In the genomic region with DNA sequence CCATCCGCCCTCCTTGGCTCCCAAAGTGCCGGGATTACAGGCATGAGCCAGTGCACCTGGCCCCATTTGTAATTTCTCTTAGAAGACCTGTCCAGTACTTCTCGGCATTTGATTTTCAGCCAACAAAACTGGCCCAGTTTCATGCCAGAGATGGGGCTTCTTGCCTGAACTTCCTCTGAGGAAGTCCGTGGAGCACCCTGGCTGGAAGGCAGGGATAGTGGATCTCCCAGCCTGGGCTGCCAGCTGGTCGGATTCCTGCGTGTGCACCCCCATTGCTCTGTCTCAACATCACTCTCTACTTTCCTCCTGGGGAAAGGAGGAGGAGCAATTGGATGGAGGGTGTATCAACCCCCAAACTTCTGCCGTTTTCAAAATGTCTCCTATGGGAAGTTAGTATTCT, we compare ENCODE assay signal across 12 cellular contexts. TPM values are rescaled to one million over a fixed set of nuclear protein-coding genes. Genes with fewer than 3 reads are reported as not detected.
DNase-seq lines count a peak whose midpoint lies in the region; ATAC-seq and TF ChIP-seq lines count a peak whose summit lies in the region.
"Had no signal": no experiment of that assay in that cellular context is flagged by ENCODE, and none has a peak within 500 bp of the region (broad histone marks: within the 10 kb centered on the region; RNA-seq: fewer than 3 reads in every experiment).

No MANE protein-coding gene starts in this region.

- no peaks in the 10 kb centered on the region for H3K36me3 ChIP-seq in CD4-positive, alpha-beta memory T cell (ENCODE audit: insufficient read depth, low read length)
- peaks cover 22% of the 10 kb centered on the region for H3K36me3 ChIP-seq in endodermal cell (ENCODE audit: control insufficient read depth, insufficient read depth, low read length)

- H3K9ac ChIP-seq in endodermal cell (ENCODE audit: extremely low read depth, low read length, poor library complexity, severe bottlenecking): no peak overlapping the region

- 90 to 100% methylated on average over 3 to 7 of the region's 7 CpGs for WGBS in endodermal cell (ENCODE audit: insufficient coverage in 1 of 2, insufficient read length in 1 of 2), 2 experiments

- peak overlapping the region; percentile 84 to 98 (median 96) for H3K27ac Mint-ChIP-seq in CD4-positive, alpha-beta memory T cell
- peak overlapping the region; percentile 97 for H3K27ac Mint-ChIP-seq in activated naive CD8-positive, alpha-beta T cell treated with anti-CD3 and anti-CD28 coated beads for 36 hours
- H3K27ac Mint-ChIP-seq in naive thymus-derived CD8-positive, alpha-beta T cell: peak overlapping the region; percentile 56 to 98 (median 97)
- no peak overlapping the region for H3K27ac Mint-ChIP-seq in endodermal cell

- H3K4me3 ChIP-seq in CD4-positive, alpha-beta memory T cell (ENCODE audit: low read length in 2 of 2): no peak overlapping the region
- H3K4me3 ChIP-seq in HL-60 (replicated peaks; ENCODE audit: insufficient read depth, low read length) (no peak overlapping the region), endodermal cell (ENCODE audit: low read length) (no peak overlapping the region)
- H3K4me3 ChIP-seq: HAP-1 had no signal

- H3K4me3 Mint-ChIP-seq in CD4-positive, alpha-beta memory T cell: peak overlapping the region in 5 of 8 donors; percentile 36 to 87 (median 64)
- H3K4me3 Mint-ChIP-seq in activated naive CD8-positive, alpha-beta T cell treated with anti-CD3 and anti-CD28 coated beads for 36 hours: peak overlapping the region; percentile 34
- peak overlapping the region in 9 of 10 donors; percentile 19 to 93 (median 56) for H3K4me3 Mint-ChIP-seq in naive thymus-derived CD8-positive, alpha-beta T cell
- no peak overlapping the region for H3K4me3 Mint-ChIP-seq in endodermal cell

- peaks cover 65% of the 10 kb centered on the region for H3K4me1 ChIP-seq in CD4-positive, alpha-beta memory T cell (ENCODE audit: insufficient read depth, low read length)
- peaks cover 12% of the 10 kb centered on the region for H3K4me1 ChIP-seq in endodermal cell (ENCODE audit: control insufficient read depth, insufficient read depth, low read length)

- H3K27me3 Mint-ChIP-seq in CD4-positive, alpha-beta memory T cell: no peaks in the 10 kb centered on the region
- H3K27me3 Mint-ChIP-seq in activated naive CD8-positive, alpha-beta T cell treated with anti-CD3 and anti-CD28 coated beads for 36 hours: no peaks in the 10 kb centered on the region
- no peaks in the 10 kb centered on the region for H3K27me3 Mint-ChIP-seq in naive thymus-derived CD8-positive, alpha-beta T cell
- no peaks in the 10 kb centered on the region for H3K27me3 Mint-ChIP-seq in endodermal cell (ENCODE audit: insufficient read depth)

- DNase-seq in CD4-positive, alpha-beta memory T cell: no peak
- DNase-seq in HL-60 (ENCODE audit: low read depth in 1 of 2, low spot score in 1 of 2): no peak
- DNase-seq in activated naive CD8-positive, alpha-beta T cell treated with anti-CD3 and anti-CD28 coated beads for 36 hours: no peak
- no peak for DNase-seq in naive thymus-derived CD8-positive, alpha-beta T cell
- no peak for DNase-seq in endodermal cell
- no peak for DNase-seq in hepatic stellate cell (ENCODE audit: low spot score)
- DNase-seq in NCI-H2196 treated with DMSO at 0.1 percent for 48 hours (lab: John Stamatoyannopoulos, UW; ENCODE audit: unreplicated experiment): no peak
- DNase-seq: NCI-H1930 had no signal

- no peaks in the 10 kb centered on the region for H3K27me3 ChIP-seq in CD4-positive, alpha-beta memory T cell (ENCODE audit: insufficient read depth, low read length)
- H3K27me3 ChIP-seq in HL-60 (ENCODE audit: insufficient read depth, poor library complexity, severe bottlenecking) (no peaks in the 10 kb centered on the region), endodermal cell (ENCODE audit: control insufficient read depth, insufficient read depth, low read length, poor library complexity, severe bottlenecking) (no peaks in the 10 kb centered on the region)
- H3K27me3 ChIP-seq: brain microvascular endothelial cell had no signal

- TF ChIP-seq CTCF in HL-60 (IDR thresholded peaks at IDR 0.05; ENCODE audit: insufficient read depth, low read length) (no peak), endodermal cell (conservative IDR thresholded peaks at IDR 0.05) (no peak)

- no peak for ATAC-seq in naive thymus-derived CD8-positive, alpha-beta T cell
- ATAC-seq in HG02759 (IDR thresholded peaks at IDR 0.05; ENCODE audit: unreplicated experiment): no peak

- POLR2A ChIA-PET in CD4-positive, alpha-beta memory T cell (lab: Charles Lee; ENCODE audit: partially characterized antibody): interaction anchor here (1.0 to 11.8 kb wide), 7 partner anchors 10 to 136 kb away, joined by 3 to 237 read pairs (median 20); a partner anchor contains a TSS
- POLR2A ChIA-PET in naive thymus-derived CD8-positive, alpha-beta T cell (lab: Charles Lee): interaction anchor here (0.6 to 6.7 kb wide), 8 partner anchors 13 to 508 kb away, joined by 3 to 136 read pairs (median 12); a partner anchor contains a TSS

- H3K36me3 Mint-ChIP-seq in CD4-positive, alpha-beta memory T cell: peaks cover 11% of the 10 kb centered on the region in 2 donors
- H3K36me3 Mint-ChIP-seq in activated naive CD8-positive, alpha-beta T cell treated with anti-CD3 and anti-CD28 coated beads for 36 hours: peaks cover 18% of the 10 kb centered on the region
- H3K36me3 Mint-ChIP-seq in naive thymus-derived CD8-positive, alpha-beta T cell: peaks cover 0 to 24% (median under 1%) of the 10 kb centered on the region in 3 donors
- H3K36me3 Mint-ChIP-seq in endodermal cell (ENCODE audit: low read depth): peaks cover 25% of the 10 kb centered on the region

- peaks cover 32 to 70% (median 50%) of the 10 kb centered on the region in 4 donors for H3K4me1 Mint-ChIP-seq in CD4-positive, alpha-beta memory T cell
- peaks cover 24% of the 10 kb centered on the region for H3K4me1 Mint-ChIP-seq in activated naive CD8-positive, alpha-beta T cell treated with anti-CD3 and anti-CD28 coated beads for 36 hours
- H3K4me1 Mint-ChIP-seq in naive thymus-derived CD8-positive, alpha-beta T cell: peaks cover 12 to 64% (median 42%) of the 10 kb centered on the region in 4 donors
- H3K4me1 Mint-ChIP-seq in endodermal cell: peaks cover 27% of the 10 kb centered on the region

- intact Hi-C loops in CD4-positive, alpha-beta memory T cell (cut with micrococcal nuclease): loop anchor here (10.0 kb wide), 1 partner anchor 63 kb away; no protein-coding TSS in a partner anchor

- CTCF ChIA-PET in CD4-positive, alpha-beta memory T cell (lab: Charles Lee; ENCODE audit: partially characterized antibody): interaction anchor here (1.1 to 3.4 kb wide), 5 partner anchors 19 to 99 kb away, joined by 3 to 14 read pairs (median 3); no protein-coding TSS in a partner anchor

- H3K9me3 Mint-ChIP-seq in CD4-positive, alpha-beta memory T cell: no peaks in the 10 kb centered on the region
- H3K9me3 Mint-ChIP-seq in activated naive CD8-positive, alpha-beta T cell treated with anti-CD3 and anti-CD28 coated beads for 36 hours: no peaks in the 10 kb centered on the region
- H3K9me3 Mint-ChIP-seq in naive thymus-derived CD8-positive, alpha-beta T cell: no peaks in the 10 kb centered on the region
- peaks cover 2% of the 10 kb centered on the region for H3K9me3 Mint-ChIP-seq in endodermal cell

- no peaks in the 10 kb centered on the region for H3K9me3 ChIP-seq in CD4-positive, alpha-beta memory T cell (ENCODE audit: control insufficient read depth in 1 of 2, low read length in 2 of 2)
- H3K9me3 ChIP-seq in endodermal cell (ENCODE audit: control insufficient read depth, low read length): no peaks in the 10 kb centered on the region
- H3K9me3 ChIP-seq: HAP-1, tibial nerve had no signal

- H3K27ac ChIP-seq in CD4-positive, alpha-beta memory T cell (ENCODE audit: low read depth, low read length): no peak overlapping the region
- peak overlapping the region; percentile 76 for H3K27ac ChIP-seq in HL-60 (replicated peaks)
- H3K27ac ChIP-seq in endodermal cell (ENCODE audit: low read depth, low read length): no peak overlapping the region

RNA-seq across cellular contexts. Expression of a gene that starts 39.0 kb away (rescaled TPM):
- total RNA-seq in CD4-positive, alpha-beta memory T cell: 10 to 100 TPM; 93.5 TPM
- 10 to 100 TPM in 1 of 2 donors, 1 to 10 TPM in 1; 5.5 to 29.2 TPM for polyA plus RNA-seq in CD4-positive, alpha-beta memory T cell
- total RNA-seq in activated naive CD8-positive, alpha-beta T cell treated with anti-CD3 and anti-CD28 coated beads for 36 hours: 10 to 100 TPM; 36.1 to 37.4 TPM
- total RNA-seq in naive thymus-derived CD8-positive, alpha-beta T cell: 10 to 100 TPM; 79.6 to 80.9 TPM
- polyA plus RNA-seq in naive thymus-derived CD8-positive, alpha-beta T cell: 10 to 100 TPM; 12.2 to 28.1 (median 12.7) TPM
- 1 to 10 TPM; 5.5 to 5.6 TPM for total RNA-seq in endodermal cell
- 3.0 TPM for polyA plus RNA-seq in endodermal cell (2013, experiment 1 of 2)
- 2.8 TPM for polyA plus RNA-seq in endodermal cell (2013, experiment 2 of 2)

RNA-seq across cellular contexts. Expression of a gene that starts 52.2 kb away (rescaled TPM):
- total RNA-seq in CD4-positive, alpha-beta memory T cell: not detected
- not detected for polyA plus RNA-seq in CD4-positive, alpha-beta memory T cell
- total RNA-seq in activated naive CD8-positive, alpha-beta T cell treated with anti-CD3 and anti-CD28 coated beads for 36 hours: under 1 TPM; 0.35 to 0.42 TPM
- under 1 TPM; 0.82 to 0.86 TPM for total RNA-seq in naive thymus-derived CD8-positive, alpha-beta T cell
- under 1 TPM in 2 of 3 donors, not detected in 1; 0.45 to 0.57 TPM for polyA plus RNA-seq in naive thymus-derived CD8-positive, alpha-beta T cell
- 1 to 10 TPM; 4.1 to 5.6 TPM for total RNA-seq in endodermal cell
- polyA plus RNA-seq in endodermal cell (2013, experiment 1 of 2): 3.6 TPM
- 3.0 TPM for polyA plus RNA-seq in endodermal cell (2013, experiment 2 of 2)

Comparison
In these comparisons a context has a peak if more than half of its experiments do, and no peak if none do; other contexts are left out.
1. RNA of a gene that starts 39.0 kb away (total RNA-seq): 93.5 TPM in CD4-positive, alpha-beta memory T cell, 79.6 to 80.9 TPM in naive thymus-derived CD8-positive, alpha-beta T cell and 36.1 to 37.4 TPM in activated naive CD8-positive, alpha-beta T cell treated with anti-CD3 and anti-CD28 coated beads for 36 hours; 5.5 to 5.6 TPM in endodermal cell; every median in the first group is over 4 times any median in the second.